Comparison of ENCODE assay signal across 7 cellular contexts in genomic region chr3:179896507-179896906, GRCh38.
"Had no signal": no experiment of that assay in that cellular context is flagged by ENCODE, and none has a peak within 500 bp of the region (broad histone marks: within the 10 kb centered on the region; RNA-seq: fewer than 3 reads in every experiment).

No MANE protein-coding gene starts in this region.

- H3K4me3 ChIP-seq: GM12878 had no signal

- FAIRE-seq: G401.6, GM12878, GM12892, GM18507, GM19239 had no signal

- ATAC-seq: GM12878 had no signal

- DNase-seq: GDM1, GF-D8 had no signal
